Comparison of ENCODE assay signal across 16 cellular contexts in the genomic region with DNA sequence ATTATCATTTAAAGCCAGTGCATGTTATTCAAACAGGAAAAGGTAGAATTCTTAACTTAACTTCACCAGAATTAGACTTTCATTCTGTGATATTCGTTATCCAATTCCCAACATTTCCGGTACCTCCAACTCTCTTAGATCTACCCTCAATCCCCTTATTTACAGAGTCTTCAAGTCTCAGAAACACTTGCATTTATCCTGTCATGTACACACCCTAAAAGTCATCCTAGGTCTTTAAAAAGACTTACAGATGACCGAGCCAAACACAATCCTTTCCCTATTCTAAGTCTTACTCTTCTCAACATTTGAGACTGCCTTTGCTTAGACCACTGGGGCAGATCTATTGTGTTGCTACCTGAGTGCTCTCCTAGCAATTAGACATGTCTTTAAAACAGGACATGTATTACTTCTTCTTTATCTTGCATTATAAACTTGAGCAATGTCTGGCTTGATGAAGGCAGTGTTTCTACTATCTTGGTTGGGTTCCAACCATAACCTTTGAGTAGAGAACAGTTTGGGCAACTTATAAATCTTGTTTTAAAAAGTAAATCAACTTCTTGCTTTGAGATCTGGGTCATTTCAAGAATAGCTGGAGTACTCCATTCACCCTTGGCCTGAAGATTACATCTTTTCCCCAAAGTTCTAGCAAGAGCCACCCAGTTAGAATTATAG.
DNase-seq lines count a peak whose midpoint lies in the region; ATAC-seq and TF ChIP-seq lines count a peak whose summit lies in the region.
"Had no signal": no experiment of that assay in that cellular context is flagged by ENCODE, and none has a peak within 500 bp of the region (broad histone marks: within the 10 kb centered on the region; RNA-seq: fewer than 3 reads in every experiment).

No MANE protein-coding gene starts in this region.

- ATAC-seq in T-cell (replicated peaks in 1 of 4) (no peak), sciatic nerve (peak; percentile 53), HG03469 (IDR thresholded peaks at IDR 0.05; ENCODE audit: unreplicated experiment) (no peak)

- intact Hi-C loops in sciatic nerve (cut with DNase I) = no loop called here

- POLR2A ChIA-PET in T-cell (lab: Charles Lee) = interaction anchor here in 1 of 2 donors (0.6 to 1.5 kb wide), 4 partner anchors 364 to 1013 kb away, joined by 3 to 4 read pairs (median 3); partner anchors contain the start of gene BTG1
- POLR2A ChIA-PET in SK-N-SH (lab: Yijun Ruan, JAX) = no interaction called here

- H3K36me3 ChIP-seq in SK-N-SH (replicated peaks in 1 of 2; ENCODE audit: control insufficient read depth in 1 of 2, insufficient read depth in 2 of 2, low read length in 1 of 2) = no peaks in the 10 kb centered on the region
- H3K36me3 ChIP-seq: BLaER1 treated with 17β-estradiol and CSF1 and Interleukin-3, amounts not matched to agents 10 nM and 100 nM; colonic mucosa; SJSA1 had no signal

- H2AFZ ChIP-seq in SK-N-SH (ENCODE audit: low read depth) = no peak overlapping the region

- H3F3A ChIP-seq in SK-N-SH (replicated peaks; ENCODE audit: insufficient read depth) = no peaks in the 10 kb centered on the region

- H3K4me3 ChIP-seq in GM12865 (ENCODE audit: low read depth, low read length) = peak overlapping the region; percentile 94
- H3K4me3 ChIP-seq in fibroblast of the aortic adventitia (ENCODE audit: low read depth, low read length) = no peak overlapping the region
- no peak overlapping the region for H3K4me3 ChIP-seq in SK-N-SH (ENCODE audit: low read depth in 2 of 2, low read length in 1 of 2)
- H3K4me3 ChIP-seq: BLaER1 treated with 17β-estradiol and CSF1 and Interleukin-3, amounts not matched to agents 10 nM and 100 nM; colonic mucosa; SJSA1 had no signal

- no peak for TF ChIP-seq CTCF in GM12865 (IDR thresholded peaks at IDR 0.05; ENCODE audit: insufficient read depth, low read depth, low read length, missing control alignments)
- no peak for TF ChIP-seq CTCF in fibroblast of the aortic adventitia (IDR thresholded peaks at IDR 0.05; ENCODE audit: insufficient read depth, low read length)
- TF ChIP-seq CTCF in SK-N-SH (IDR thresholded peaks at IDR 0.05) = no peak

- H3K9me2 ChIP-seq in SK-N-SH = no peaks in the 10 kb centered on the region

- no peak for TF ChIP-seq EP300 in SK-N-SH (IDR thresholded peaks at IDR 0.05; ENCODE audit: borderline replicate concordance in 1 of 2, low read depth in 1 of 2, low read length in 1 of 2)

- CTCF ChIA-PET in T-cell (lab: Charles Lee) = interaction anchor here (1.3 to 1.6 kb wide), 3 partner anchors 8 to 1180 kb away, joined by 3 to 5 read pairs (median 5); no protein-coding TSS in a partner anchor
- CTCF ChIA-PET in SK-N-SH (lab: Yijun Ruan, JAX) = interaction anchor here (0.9 to 10.3 kb wide), 4 partner anchors 417 to 1181 kb away, joined by 3 to 92 read pairs (median 3); no protein-coding TSS in a partner anchor

- no peaks in the 10 kb centered on the region for H3K79me2 ChIP-seq in SK-N-SH (ENCODE audit: insufficient read depth)

- H3K27me3 ChIP-seq in SK-N-SH (ENCODE audit: insufficient read depth) = no peaks in the 10 kb centered on the region
- H3K27me3 ChIP-seq: BLaER1 treated with 17β-estradiol and CSF1 and Interleukin-3, amounts not matched to agents 10 nM and 100 nM; colonic mucosa; SJSA1 had no signal

- H3K9me3 Mint-ChIP-seq in T-cell = peaks cover 0 to 32% (median 4%) of the 10 kb centered on the region in 3 donors
- H3K9me3 Mint-ChIP-seq: HFFc6 had no signal

- DNase-seq in GM12865 (ENCODE audit: low read depth) (no peak), T-cell (no peak), fibroblast of the aortic adventitia (ENCODE audit: low read depth) (peak; percentile 66), sciatic nerve (ENCODE audit: low spot score) (no peak), NCI-H1436 treated with DMSO at 0.1 percent for 48 hours (lab: John Stamatoyannopoulos, UW) (no peak), SK-N-SH (no peak)
- no peak for DNase-seq in stimulated activated CD4-positive, alpha-beta T cell treated with anti-CD3 and anti-CD28 coated beads, Interleukin-4, amount 100 ng/mL, for 1 hour
- DNase-seq: activated CD8-positive, alpha-beta memory T cell treated with anti-CD3 and anti-CD28 coated beads for 24 hours; mesendoderm; occipital lobe had no signal

- H3K4me1 Mint-ChIP-seq in T-cell = peaks cover 27 to 45% (median 34%) of the 10 kb centered on the region in 3 donors

- H3K4me1 ChIP-seq in SK-N-SH (ENCODE audit: control insufficient read depth in 1 of 2, insufficient read depth in 2 of 2, low read depth in 1 of 2, low read length in 1 of 2) = peaks cover 0 to 2% of the 10 kb centered on the region in 2 experiments; a peak in 2 of 4 replicates
- H3K4me1 ChIP-seq: colonic mucosa, SJSA1 had no signal

- H3K27ac Mint-ChIP-seq in T-cell = peak overlapping the region; percentile 0 to 3
- H3K27ac Mint-ChIP-seq: HFFc6, type B pancreatic cell had no signal

- H3K27ac ChIP-seq in SK-N-SH (ENCODE audit: low read depth in 2 of 2, low read length in 1 of 2) = peak overlapping the region in 1 of 2 experiments; percentile 43; a peak in 2 of 4 replicates
- H3K27ac ChIP-seq: BLaER1 treated with 17β-estradiol and CSF1 and Interleukin-3, amounts not matched to agents 10 nM and 100 nM; colonic mucosa; SJSA1 had no signal

- H4K20me1 ChIP-seq in SK-N-SH (ENCODE audit: insufficient read depth) = no peaks in the 10 kb centered on the region
- H4K20me1 ChIP-seq: BLaER1 treated with 17β-estradiol and CSF1 and Interleukin-3, amounts not matched to agents 10 nM and 100 nM had no signal

- peaks cover 4% of the 10 kb centered on the region for H3K36me3 Mint-ChIP-seq in T-cell
- H3K36me3 Mint-ChIP-seq: type B pancreatic cell had no signal

- no peak overlapping the region for H3K9ac ChIP-seq in SK-N-SH
- H3K9ac ChIP-seq: BLaER1 treated with 17β-estradiol and CSF1 and Interleukin-3, amounts not matched to agents 10 nM and 100 nM had no signal

- H3K4me2 ChIP-seq in SK-N-SH = no peak overlapping the region

- WGBS in SK-N-SH (ENCODE audit: low lambda C conversion rate) = 54% methylated on average over 3 of the region's 3 CpGs

- no peak for TF ChIP-seq RAD21 in SK-N-SH (IDR thresholded peaks at IDR 0.05; ENCODE audit: low read length)

- no peak overlapping the region for H3K4me3 Mint-ChIP-seq in T-cell
- H3K4me3 Mint-ChIP-seq: HFFc6, type B pancreatic cell had no signal

- H3K9me3 ChIP-seq in SK-N-SH = no peaks in the 10 kb centered on the region
- H3K9me3 ChIP-seq: colonic mucosa, SJSA1 had no signal

- no peaks in the 10 kb centered on the region for H3K27me3 Mint-ChIP-seq in T-cell
- H3K27me3 Mint-ChIP-seq: type B pancreatic cell had no signal

TF ChIP-seq in SK-N-SH, 30 proteins besides CTCF, POLR2A, EP300 and RAD21:
- TF ChIP-seq MAX (IDR thresholded peaks at IDR 0.05; ENCODE audit: low read depth) (no peak), RCOR1 (IDR thresholded peaks at IDR 0.05; ENCODE audit: low read length) (no peak), SMC3 (IDR thresholded peaks at IDR 0.05; ENCODE audit: low read depth, low read length) (no peak)
